Comparison of ENCODE assay signal across 20 cellular contexts in genomic region chr16:27350006-27350405, GRCh38. TPM values are rescaled to one million over a fixed set of nuclear protein-coding genes. Genes with fewer than 3 reads are reported as not detected.
DNase-seq lines count a peak whose midpoint lies in the region; ATAC-seq and TF ChIP-seq lines count a peak whose summit lies in the region.
"Had no signal": no experiment of that assay in that cellular context is flagged by ENCODE, and none has a peak within 500 bp of the region (broad histone marks: within the 10 kb centered on the region; RNA-seq: fewer than 3 reads in every experiment).

No MANE protein-coding gene starts in this region.

- H3K4me1 Mint-ChIP-seq in activated CD4-positive, alpha-beta T cell treated with anti-CD3 and anti-CD28 coated beads, Interleukin-2, amount 10 ng/mL, durations not matched to agents 24 days and 14 days, result peaks cover 34% of the 10 kb centered on the region
- no peaks in the 10 kb centered on the region for H3K4me1 Mint-ChIP-seq in GM23338
- peaks cover 16% of the 10 kb centered on the region for H3K4me1 Mint-ChIP-seq in activated naive CD8-positive, alpha-beta T cell treated with anti-CD3 and anti-CD28 coated beads, Interleukin-2, amount 10 ng/mL, durations not matched to agents 7 days and 5 days

- no peak overlapping the region for H3K4me3 Mint-ChIP-seq in activated CD4-positive, alpha-beta T cell treated with anti-CD3 and anti-CD28 coated beads, Interleukin-2, amount 10 ng/mL, durations not matched to agents 24 days and 14 days
- no peak overlapping the region for H3K4me3 Mint-ChIP-seq in GM23338
- H3K4me3 Mint-ChIP-seq in activated naive CD8-positive, alpha-beta T cell treated with anti-CD3 and anti-CD28 coated beads, Interleukin-2, amount 10 ng/mL, durations not matched to agents 7 days and 5 days, result no peak overlapping the region
- H3K4me3 Mint-ChIP-seq: memory B cell; stimulated activated memory B cell treated with anti-CD40 and anti-IgM and Interleukin-4, amounts not matched to agents 10 μg/mL and 1 μg/mL and 100 μg/mL, for 72 hours had no signal

- H3K27me3 Mint-ChIP-seq in activated CD4-positive, alpha-beta T cell treated with anti-CD3 and anti-CD28 coated beads, Interleukin-2, amount 10 ng/mL, durations not matched to agents 24 days and 14 days, result no peaks in the 10 kb centered on the region
- peaks cover 6% of the 10 kb centered on the region for H3K27me3 Mint-ChIP-seq in GM23338 (ENCODE audit: insufficient read depth, low read depth, poor library complexity)
- no peaks in the 10 kb centered on the region for H3K27me3 Mint-ChIP-seq in activated naive CD8-positive, alpha-beta T cell treated with anti-CD3 and anti-CD28 coated beads, Interleukin-2, amount 10 ng/mL, durations not matched to agents 7 days and 5 days
- H3K27me3 Mint-ChIP-seq: memory B cell; stimulated activated memory B cell treated with anti-CD40 and anti-IgM and Interleukin-4, amounts not matched to agents 10 μg/mL and 1 μg/mL and 100 μg/mL, for 72 hours had no signal

- no peaks in the 10 kb centered on the region for H3K79me2 ChIP-seq in GM23338 (replicated peaks; ENCODE audit: insufficient read depth)

- H3K4me3 ChIP-seq in GM23338 (no peak overlapping the region), neutrophil (ENCODE audit: low read depth in 1 of 2, low read length in 1 of 2) (no peak overlapping the region)
- H3K4me3 ChIP-seq: A549, esophagus squamous epithelium, SJCRH30, upper lobe of right lung had no signal

- H3K27ac Mint-ChIP-seq in activated CD4-positive, alpha-beta T cell treated with anti-CD3 and anti-CD28 coated beads, Interleukin-2, amount 10 ng/mL, durations not matched to agents 24 days and 14 days, result peak overlapping the region; percentile 74
- H3K27ac Mint-ChIP-seq in GM23338, result peak overlapping the region; percentile 84; the same call in 1 of the 2 replicates
- peak overlapping the region; percentile 63 for H3K27ac Mint-ChIP-seq in activated naive CD8-positive, alpha-beta T cell treated with anti-CD3 and anti-CD28 coated beads, Interleukin-2, amount 10 ng/mL, durations not matched to agents 7 days and 5 days
- H3K27ac Mint-ChIP-seq: memory B cell had no signal

- POLR2A ChIA-PET in activated naive CD8-positive, alpha-beta T cell treated with anti-CD3 and anti-CD28 coated beads, Interleukin-2, amount 10 ng/mL, durations not matched to agents 7 days and 5 days (lab: Charles Lee), result no interaction called here

- intact Hi-C loops in activated CD4-positive, alpha-beta T cell treated with anti-CD3 and anti-CD28 coated beads, Interleukin-2, amount 10 ng/mL, durations not matched to agents 24 days and 14 days (cut with micrococcal nuclease), result no loop called here
- intact Hi-C loops in sciatic nerve (cut with DNase I), result no loop called here

- H3K27me3 ChIP-seq in GM23338 (ENCODE audit: insufficient read depth) (no peaks in the 10 kb centered on the region), neutrophil (no peaks in the 10 kb centered on the region)
- H3K27me3 ChIP-seq: esophagus squamous epithelium, SJCRH30, upper lobe of right lung had no signal

- H3K36me3 ChIP-seq in GM23338 (ENCODE audit: insufficient read depth) (0 out of 2 replicates have a peak, but pooled peaks cover 3% of the 10 kb centered on the region), neutrophil (peaks cover 99% of the 10 kb centered on the region)

- H3K4me2 ChIP-seq in GM23338, result no peak overlapping the region
- H3K4me2 ChIP-seq: A549 had no signal

- 0 out of 2 replicates have a peak overlapping the region, but pooled peaks have one; percentile 33 for H3K27ac ChIP-seq in GM23338 (ENCODE audit: low read depth)
- H3K27ac ChIP-seq in neutrophil, result peak overlapping the region; percentile 90
- H3K27ac ChIP-seq: A549, SJCRH30, upper lobe of right lung had no signal

- DNase-seq in activated CD4-positive, alpha-beta T cell treated with anti-CD3 and anti-CD28 coated beads, Interleukin-2, amount 10 ng/mL, durations not matched to agents 24 days and 14 days, result no peak
- DNase-seq in activated CD4-positive, alpha-beta T cell treated with anti-CD3 and anti-CD28 coated beads, Interleukin-2, amount 50 U/mL, for 4 hours, result no peak
- DNase-seq in GM23338 (ENCODE audit: low spot score), result no peak
- DNase-seq in activated naive CD8-positive, alpha-beta T cell treated with anti-CD3 and anti-CD28 coated beads, Interleukin-2, amount 10 ng/mL, durations not matched to agents 7 days and 5 days, result no peak
- no peak for DNase-seq in sciatic nerve (ENCODE audit: low spot score)
- DNase-seq in NCI-H2081 (lab: John Stamatoyannopoulos, UW), result no peak
- DNase-seq: activated effector memory CD4-positive, alpha-beta T cell treated with anti-CD3 and anti-CD28 coated beads, Interleukin-2, amount 50 U/mL, for 16 hours; effector CD8-positive, alpha-beta T cell; esophagus squamous epithelium; Karpas-422; kidney glomerular epithelial cell; NCI-H187 treated with DMSO at 0.1 percent for 48 hours; T-helper 2 cell; upper lobe of right lung had no signal

- no peaks in the 10 kb centered on the region for H3K4me1 ChIP-seq in GM23338 (ENCODE audit: insufficient read depth)
- peaks cover 24 to 25% of the 10 kb centered on the region in 2 experiments for H3K4me1 ChIP-seq in neutrophil (ENCODE audit: control insufficient read depth in 1 of 2, insufficient read depth in 1 of 2, low read depth in 1 of 2, low read length in 1 of 2)
- H3K4me1 ChIP-seq: A549, SJCRH30 had no signal

- ATAC-seq in GM23338 (no peak), HG03457 (IDR thresholded peaks at IDR 0.05; ENCODE audit: unreplicated experiment) (no peak), sciatic nerve (no peak)
- no peak for ATAC-seq in activated naive CD8-positive, alpha-beta T cell treated with anti-CD3 and anti-CD28 coated beads, Interleukin-2, amount 10 ng/mL, durations not matched to agents 7 days and 5 days (ENCODE audit: low read depth)
- ATAC-seq: A549; stimulated activated memory B cell treated with anti-CD40 and anti-IgM and Interleukin-4, amounts not matched to agents 10 μg/mL and 1 μg/mL and 100 μg/mL, for 72 hours; upper lobe of right lung had no signal

- no peak overlapping the region for H2AFZ ChIP-seq in GM23338

- peaks cover 93% of the 10 kb centered on the region for H3K36me3 Mint-ChIP-seq in activated CD4-positive, alpha-beta T cell treated with anti-CD3 and anti-CD28 coated beads, Interleukin-2, amount 10 ng/mL, durations not matched to agents 24 days and 14 days (ENCODE audit: low read depth)
- H3K36me3 Mint-ChIP-seq in GM23338 (ENCODE audit: low read depth), result peaks cover 76% of the 10 kb centered on the region
- peaks cover 73% of the 10 kb centered on the region for H3K36me3 Mint-ChIP-seq in activated naive CD8-positive, alpha-beta T cell treated with anti-CD3 and anti-CD28 coated beads, Interleukin-2, amount 10 ng/mL, durations not matched to agents 7 days and 5 days

- no peaks in the 10 kb centered on the region; the same call in 1 of the 2 replicates for H4K20me1 ChIP-seq in GM23338 (replicated peaks; ENCODE audit: insufficient read depth)

- H3K9me3 Mint-ChIP-seq in activated CD4-positive, alpha-beta T cell treated with anti-CD3 and anti-CD28 coated beads, Interleukin-2, amount 10 ng/mL, durations not matched to agents 24 days and 14 days, result no peaks in the 10 kb centered on the region
- 0 out of 3 replicates have a peak, but pooled peaks cover 5% of the 10 kb centered on the region for H3K9me3 Mint-ChIP-seq in GM23338
- H3K9me3 Mint-ChIP-seq in activated naive CD8-positive, alpha-beta T cell treated with anti-CD3 and anti-CD28 coated beads, Interleukin-2, amount 10 ng/mL, durations not matched to agents 7 days and 5 days, result no peaks in the 10 kb centered on the region
- H3K9me3 Mint-ChIP-seq: stimulated activated memory B cell treated with anti-CD40 and anti-IgM and Interleukin-4, amounts not matched to agents 10 μg/mL and 1 μg/mL and 100 μg/mL, for 72 hours had no signal

- H3K9me2 ChIP-seq in GM23338 (ENCODE audit: insufficient read depth), result no peaks in the 10 kb centered on the region

- no peaks in the 10 kb centered on the region for H3K9me3 ChIP-seq in neutrophil
- H3K9me3 ChIP-seq: A549, esophagus squamous epithelium, SJCRH30, upper lobe of right lung had no signal

- TF ChIP-seq CTCF in GM23338 (conservative IDR thresholded peaks at IDR 0.05; ENCODE audit: low read depth in 2 of 2), result no peak
- TF ChIP-seq CTCF in neutrophil (IDR thresholded peaks at IDR 0.05), result no peak

- no peaks in the 10 kb centered on the region for H3F3A ChIP-seq in GM23338 (replicated peaks; ENCODE audit: low read depth)

TF ChIP-seq in GM23338, 12 proteins besides CTCF, POLR2A, EP300 and RAD21 (continues in another document):
- no peak for TF ChIP-seq JUNB (IDR thresholded peaks at IDR 0.05; ENCODE audit: unreplicated experiment)
- no peak for TF ChIP-seq EZH2phosphoT487 (IDR thresholded peaks at IDR 0.05; ENCODE audit: unreplicated experiment)
- no peak for TF ChIP-seq EZH2 (IDR thresholded peaks at IDR 0.05; ENCODE audit: low read depth, unreplicated experiment)
- no peak for TF ChIP-seq POLR2AphosphoS5 (IDR thresholded peaks at IDR 0.05; ENCODE audit: low read depth)

RNA-seq across cellular contexts. Expression of gene IL4R, which starts 36.2 kb away (rescaled TPM):
- total RNA-seq in activated CD4-positive, alpha-beta T cell treated with anti-CD3 and anti-CD28 coated beads, Interleukin-2, amount 10 ng/mL, durations not matched to agents 24 days and 14 days, result 345 and 375 TPM in 2 replicates
- total RNA-seq in GM23338 (2014; rRNA removed; shearing (Covaris generic)), result 16.9 and 17.6 TPM in 2 replicates
- polyA plus RNA-seq in GM23338 (2016; fragmentation: Nextera tagmentation; extraction: Ambion mirVana), result 5.6 and 6.4 TPM in 2 replicates
- 100 to 1,000 TPM; 215 TPM for total RNA-seq in activated naive CD8-positive, alpha-beta T cell treated with anti-CD3 and anti-CD28 coated beads, Interleukin-2, amount 10 ng/mL, durations not matched to agents 7 days and 5 days
- 62.8 TPM for total RNA-seq in sciatic nerve

RNA-seq across cellular contexts. Expression of gene IL21R, which starts 52.0 kb away (rescaled TPM):
- total RNA-seq in activated CD4-positive, alpha-beta T cell treated with anti-CD3 and anti-CD28 coated beads, Interleukin-2, amount 10 ng/mL, durations not matched to agents 24 days and 14 days, result 94.9 and 100 TPM in 2 replicates
- total RNA-seq in GM23338 (2014; rRNA removed; shearing (Covaris generic)), result 2.6 TPM in 2 replicates
- 0.42 and 0.83 TPM in 2 replicates for polyA plus RNA-seq in GM23338 (2016; fragmentation: Nextera tagmentation; extraction: Ambion mirVana)
- total RNA-seq in activated naive CD8-positive, alpha-beta T cell treated with anti-CD3 and anti-CD28 coated beads, Interleukin-2, amount 10 ng/mL, durations not matched to agents 7 days and 5 days, result 10 to 100 TPM; 27.2 to 27.5 TPM
- total RNA-seq in sciatic nerve, result 1.7 TPM
